8 cellular contexts compared by ENCODE assay signal in the genomic region with DNA sequence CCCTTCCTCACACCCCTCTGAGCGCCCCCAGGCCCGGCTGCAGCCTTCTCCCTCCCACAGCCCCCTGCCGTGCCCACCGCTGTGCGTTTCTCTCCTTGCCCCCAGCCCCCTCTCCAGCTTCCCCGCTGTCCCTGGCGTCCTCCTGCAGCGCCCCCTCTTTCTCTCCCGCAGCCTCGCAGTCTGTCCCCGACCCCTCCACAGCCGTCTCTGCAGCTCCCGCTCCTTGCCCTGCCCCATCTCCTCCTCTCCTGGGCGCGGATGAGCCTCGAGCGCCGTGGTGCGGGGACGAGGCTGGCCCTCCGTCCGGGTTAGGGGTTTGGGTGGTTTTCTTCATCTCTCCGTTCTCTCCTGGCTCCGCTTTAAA. TPM values are rescaled to one million over a fixed set of nuclear protein-coding genes. Genes with fewer than 3 reads are reported as not detected.
DNase-seq lines count a peak whose midpoint lies in the region; ATAC-seq and TF ChIP-seq lines count a peak whose summit lies in the region.
"Had no signal": no experiment of that assay in that cellular context is flagged by ENCODE, and none has a peak within 500 bp of the region (broad histone marks: within the 10 kb centered on the region; RNA-seq: fewer than 3 reads in every experiment).

No MANE protein-coding gene starts in this region.

- H2AFZ ChIP-seq in DND-41 (ENCODE audit: low read depth, low read length), result peak overlapping the region; percentile 62; the same call in 1 of the 2 replicates

- H3K4me3 Mint-ChIP-seq in memory B cell, result peak overlapping the region; percentile 95

- DNase-seq in DND-41 (peak; percentile 63), Kasumi-1 (lab: John Stamatoyannopoulos, UW) (peak; percentile 29 to 50), astrocyte of the hippocampus (ENCODE audit: low read depth, low spot score) (peak; percentile 48), memory B cell (ENCODE audit: low spot score in 2 of 2) (no peak), vagina (ENCODE audit: extremely low spot score in 2 of 2) (no peak), omental fat pad (ENCODE audit: low spot score) (no peak), NCI-H226 (no peak)

- H3K27ac Mint-ChIP-seq in memory B cell, result peak overlapping the region; percentile 98

- H3K4me3 ChIP-seq in DND-41 (ENCODE audit: low read depth in 1 of 2, low read length in 2 of 2), result peak overlapping the region; percentile 84 to 92
- H3K4me3 ChIP-seq in vagina, result peak overlapping the region; percentile 61 to 68

- intact Hi-C loops in vagina (cut with DNase I), result loop anchor here (2.0 kb wide), 1 partner anchor 44 kb away; a partner anchor contains a TSS

- peaks cover 3% of the 10 kb centered on the region for H3K36me3 Mint-ChIP-seq in memory B cell

- no peak for TF ChIP-seq POLR2A in vagina (IDR thresholded peaks at IDR 0.05)

- H3K27ac ChIP-seq in DND-41 (ENCODE audit: low read length), result peak overlapping the region; percentile 89
- peak overlapping the region; percentile 84 for H3K27ac ChIP-seq in vagina

- peak overlapping the region; percentile 93 for H3K9ac ChIP-seq in DND-41 (ENCODE audit: low read depth, low read length)

- H3K9me3 ChIP-seq in DND-41 (ENCODE audit: insufficient read depth, low read length, severe bottlenecking), result no peaks in the 10 kb centered on the region
- no peaks in the 10 kb centered on the region for H3K9me3 ChIP-seq in vagina

- no peaks in the 10 kb centered on the region for H3K9me3 Mint-ChIP-seq in memory B cell

- H3K27me3 Mint-ChIP-seq in memory B cell, result peaks cover 16% of the 10 kb centered on the region

- peaks cover 30% of the 10 kb centered on the region for H3K79me2 ChIP-seq in DND-41 (ENCODE audit: insufficient read depth, low read length)

- H4K20me1 ChIP-seq in DND-41 (ENCODE audit: insufficient read depth, low read length), result peaks cover 38% of the 10 kb centered on the region

- H3K36me3 ChIP-seq in DND-41 (ENCODE audit: insufficient read depth, low read length) (peaks cover 42% of the 10 kb centered on the region), vagina (no peaks in the 10 kb centered on the region)

- peaks cover 23% of the 10 kb centered on the region for H3K4me1 Mint-ChIP-seq in memory B cell

- TF ChIP-seq CTCF in DND-41 (IDR thresholded peaks at IDR 0.05; ENCODE audit: borderline replicate concordance, extremely low read depth, low read length, poor library complexity, severe bottlenecking), result peak; percentile 61
- no peak for TF ChIP-seq CTCF in vagina (IDR thresholded peaks at IDR 0.05)
- TF ChIP-seq CTCF in omental fat pad (IDR thresholded peaks at IDR 0.05), result no peak

- H3K4me1 ChIP-seq in DND-41 (ENCODE audit: insufficient read depth, low read length) (peaks cover 34% of the 10 kb centered on the region), vagina (peaks cover 36% of the 10 kb centered on the region)

- H3K4me2 ChIP-seq in DND-41 (ENCODE audit: insufficient read depth, low read length), result peak overlapping the region; percentile 91

- ATAC-seq in DND-41 (ENCODE audit: insufficient read depth, low read depth) (0 out of 3 replicates have a peak, but pooled peaks have one; percentile 4), memory B cell (ENCODE audit: low read depth) (no peak), omental fat pad (ENCODE audit: low FRiP score) (no peak)

- H3K27me3 ChIP-seq in DND-41 (ENCODE audit: insufficient read depth, low read length, poor library complexity) (no peaks in the 10 kb centered on the region), vagina (no peaks in the 10 kb centered on the region)

RNA-seq across cellular contexts. Expression of a gene that starts 1.1 kb away (rescaled TPM):
- total RNA-seq in vagina, result 19.2 TPM
- 10 to 100 TPM in 1 of 4 donors, 1 to 10 TPM in 3; 5.3 to 22.9 (median 6.8) TPM for total RNA-seq in omental fat pad

RNA-seq across cellular contexts. Expression of a gene that starts 13.8 kb away (rescaled TPM):
- 5.2 TPM for total RNA-seq in vagina
- total RNA-seq in omental fat pad, result under 1 TPM in 1 of 4 donors, not detected in 3; 0.56 TPM
- total RNA-seq: activated CD8-positive, alpha-beta memory T cell treated with anti-CD3 and anti-CD28 coated beads for 36 hours had no signal

RNA-seq across cellular contexts. Expression of a gene that starts 15.6 kb away (rescaled TPM):
- total RNA-seq in vagina (not detected), omental fat pad (10 to 100 TPM in 2 of 4 donors, 1 to 10 TPM in 2; 5.6 to 26.7 (median 16.6) TPM)

RNA-seq across cellular contexts. Expression of a gene that starts 22.3 kb away (rescaled TPM):
- total RNA-seq in vagina (not detected), omental fat pad (under 1 TPM in 1 of 4 donors, not detected in 3; 0.09 TPM)
- total RNA-seq: activated CD8-positive, alpha-beta memory T cell treated with anti-CD3 and anti-CD28 coated beads for 36 hours had no signal

RNA-seq across cellular contexts. Expression of a gene that starts 29.5 kb away (rescaled TPM):
- total RNA-seq in vagina, result not detected
- total RNA-seq in omental fat pad, result 1 to 10 TPM in 1 of 4 donors, under 1 TPM in 1, not detected in 2; 0.28 to 1.2 TPM

Comparison
In these comparisons a context has a peak if more than half of its experiments do, and no peak if none do; other contexts are left out.
1. DNase-seq: peak in DND-41 (single experiment), Kasumi-1 (2 of 2) and astrocyte of the hippocampus (single experiment); none in memory B cell (0 of 2), vagina (0 of 2), omental fat pad (single experiment) and NCI-H226 (single experiment).